15 cellular contexts compared by ENCODE assay signal in the genomic region with DNA sequence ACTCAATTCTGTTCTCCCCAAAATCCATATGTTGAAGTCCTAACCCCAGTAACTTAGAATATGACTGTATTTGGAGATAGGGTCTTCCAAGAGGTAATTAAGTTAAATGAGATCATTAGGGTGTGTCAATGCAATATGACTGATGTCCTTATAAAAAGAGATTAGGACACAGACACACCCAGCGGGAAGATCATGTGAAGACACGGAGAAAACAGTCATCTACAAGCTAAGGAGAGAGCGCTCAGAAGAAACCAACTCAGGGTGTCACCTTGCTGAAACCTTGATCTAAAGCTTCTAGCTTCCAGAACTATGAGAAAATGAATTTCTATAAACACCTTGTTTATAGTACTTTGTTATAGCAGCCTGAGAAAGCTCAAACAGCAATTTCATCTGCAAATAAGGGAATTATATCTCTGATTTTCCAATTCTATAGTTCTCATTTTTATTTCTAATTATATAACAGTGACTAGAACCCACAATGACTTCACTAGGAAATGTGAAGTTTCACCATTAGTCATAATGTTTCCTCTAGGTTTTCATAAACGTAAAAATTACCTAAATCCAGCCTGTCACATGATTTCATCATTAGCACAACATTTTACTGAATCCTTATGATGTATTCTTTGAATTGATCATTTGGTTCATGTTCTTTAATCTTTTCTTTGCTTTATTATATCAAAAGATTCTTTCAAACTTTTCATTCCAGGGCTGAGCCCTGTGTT.
DNase-seq lines count a peak whose midpoint lies in the region; ATAC-seq, FAIRE-seq and TF ChIP-seq lines count a peak whose summit lies in the region.
"Had no signal": no experiment of that assay in that cellular context is flagged by ENCODE, and none has a peak within 500 bp of the region (broad histone marks: within the 10 kb centered on the region; RNA-seq: fewer than 3 reads in every experiment).

No MANE protein-coding gene starts in this region.

- FAIRE-seq in kidney (lab: Jason Lieb, UNC): no peak

- no peak overlapping the region for H3K27ac Mint-ChIP-seq in CD8-positive, alpha-beta T cell

- peak; percentile 68 for ATAC-seq in GM21360 (IDR thresholded peaks at IDR 0.05; ENCODE audit: unreplicated experiment)
- ATAC-seq in CD8-positive, alpha-beta T cell: no peak

- H3K27ac ChIP-seq in CD8-positive, alpha-beta T cell (ENCODE audit: low read depth, low read length): no peak overlapping the region
- no peak overlapping the region for H3K27ac ChIP-seq in kidney (ENCODE audit: low read depth in 2 of 2, low read length in 2 of 2)
- H3K27ac ChIP-seq: parathyroid adenoma, uterus had no signal

- H3K9ac ChIP-seq in kidney (ENCODE audit: low read length in 2 of 2): no peak overlapping the region
- H3K9ac ChIP-seq: parathyroid adenoma had no signal

- TF ChIP-seq CTCF in AG10803 (conservative IDR thresholded peaks at IDR 0.05; ENCODE audit: low read length) (no peak), fibroblast of pulmonary artery (IDR thresholded peaks at IDR 0.05; ENCODE audit: low read length, missing control alignments) (no peak), kidney (IDR thresholded peaks at IDR 0.05; ENCODE audit: borderline replicate concordance, extremely low read depth, insufficient read depth) (no peak)
- TF ChIP-seq CTCF in CD8-positive, alpha-beta T cell (IDR thresholded peaks at IDR 0.05): no peak

- no peaks in the 10 kb centered on the region for H3K27me3 ChIP-seq in CD8-positive, alpha-beta T cell (ENCODE audit: insufficient read depth, low read length)
- H3K27me3 ChIP-seq: MG63, uterus had no signal

- POLR2A ChIA-PET in CD8-positive, alpha-beta T cell (lab: Charles Lee): no interaction called here

- DNase-seq in AG10803 (ENCODE audit: low read depth): peak; percentile 10
- peak; percentile 15 for DNase-seq in RKO (ENCODE audit: low spot score)
- DNase-seq in fibroblast of pulmonary artery (ENCODE audit: low read depth): peak; percentile 41
- no peak for DNase-seq in CD8-positive, alpha-beta T cell
- no peak for DNase-seq in kidney
- DNase-seq in AG20443 (ENCODE audit: low spot score): no peak
- DNase-seq in UCSD-AML1 (lab: John Stamatoyannopoulos, UW; ENCODE audit: unreplicated experiment): no peak
- DNase-seq: activated gamma-delta T cell, DND-41, MG63, NCI-H2171 treated with DMSO at 0.1 percent for 48 hours, uterus had no signal

- no peaks in the 10 kb centered on the region for H3K9me3 ChIP-seq in CD8-positive, alpha-beta T cell (ENCODE audit: low read length)
- no peaks in the 10 kb centered on the region for H3K9me3 ChIP-seq in kidney (ENCODE audit: control insufficient read depth in 1 of 2, low read length in 2 of 2)
- H3K9me3 ChIP-seq: MG63 had no signal

- CTCF ChIA-PET in CD8-positive, alpha-beta T cell (lab: Charles Lee): interaction anchor here (0.9 kb wide), 1 partner anchor 8 kb away, joined by 3 read pairs; no protein-coding TSS in a partner anchor

- peaks cover 18% of the 10 kb centered on the region for H3K27me3 Mint-ChIP-seq in CD8-positive, alpha-beta T cell (ENCODE audit: low read depth)

- H3K4me3 ChIP-seq in AG10803 (ENCODE audit: low read length) (no peak overlapping the region), fibroblast of pulmonary artery (replicated peaks; ENCODE audit: low read depth, low read length) (no peak overlapping the region), kidney (ENCODE audit: low read length in 2 of 2) (no peak overlapping the region)
- H3K4me3 ChIP-seq in CD8-positive, alpha-beta T cell (ENCODE audit: low read depth, low read length): no peak overlapping the region
- H3K4me3 ChIP-seq: MG63, uterus had no signal

- no peaks in the 10 kb centered on the region for H3K4me1 ChIP-seq in CD8-positive, alpha-beta T cell (ENCODE audit: insufficient read depth, low read length)
- H3K4me1 ChIP-seq in kidney (ENCODE audit: control insufficient read depth in 1 of 2, insufficient read depth in 1 of 2, low read depth in 1 of 2, low read length in 2 of 2): no peaks in the 10 kb centered on the region
- H3K4me1 ChIP-seq: parathyroid adenoma, uterus had no signal

- no peaks in the 10 kb centered on the region for H3K9me3 Mint-ChIP-seq in CD8-positive, alpha-beta T cell
- H3K9me3 Mint-ChIP-seq: central memory CD8-positive, alpha-beta T cell had no signal

- no peaks in the 10 kb centered on the region for H3K4me1 Mint-ChIP-seq in CD8-positive, alpha-beta T cell (ENCODE audit: low read depth)
- H3K4me1 Mint-ChIP-seq: central memory CD8-positive, alpha-beta T cell had no signal

- no peaks in the 10 kb centered on the region for H3K36me3 Mint-ChIP-seq in CD8-positive, alpha-beta T cell

- intact Hi-C loops in CD8-positive, alpha-beta T cell (cut with DNase I, micrococcal nuclease): no loop called here
- intact Hi-C loops in kidney (cut with DNase I): no loop called here

- H3K4me3 Mint-ChIP-seq in CD8-positive, alpha-beta T cell: no peak overlapping the region
- H3K4me3 Mint-ChIP-seq: central memory CD8-positive, alpha-beta T cell had no signal

- H3K36me3 ChIP-seq in CD8-positive, alpha-beta T cell (ENCODE audit: insufficient read depth, low read length): no peaks in the 10 kb centered on the region
- H3K36me3 ChIP-seq in kidney (ENCODE audit: control insufficient read depth in 1 of 2, insufficient read depth in 2 of 2, low read length in 2 of 2): no peaks in the 10 kb centered on the region
- H3K36me3 ChIP-seq: MG63, uterus had no signal

Comparison
In these comparisons a context has a peak if more than half of its experiments do, and no peak if none do; other contexts are left out.
1. DNase-seq: peak in AG10803 (single experiment), RKO (single experiment) and fibroblast of pulmonary artery (single experiment); none in CD8-positive, alpha-beta T cell (0 of 7), kidney (single experiment), AG20443 (single experiment) and UCSD-AML1 (single experiment).